Comparison of ENCODE assay signal across 11 cellular contexts in the genomic region with DNA sequence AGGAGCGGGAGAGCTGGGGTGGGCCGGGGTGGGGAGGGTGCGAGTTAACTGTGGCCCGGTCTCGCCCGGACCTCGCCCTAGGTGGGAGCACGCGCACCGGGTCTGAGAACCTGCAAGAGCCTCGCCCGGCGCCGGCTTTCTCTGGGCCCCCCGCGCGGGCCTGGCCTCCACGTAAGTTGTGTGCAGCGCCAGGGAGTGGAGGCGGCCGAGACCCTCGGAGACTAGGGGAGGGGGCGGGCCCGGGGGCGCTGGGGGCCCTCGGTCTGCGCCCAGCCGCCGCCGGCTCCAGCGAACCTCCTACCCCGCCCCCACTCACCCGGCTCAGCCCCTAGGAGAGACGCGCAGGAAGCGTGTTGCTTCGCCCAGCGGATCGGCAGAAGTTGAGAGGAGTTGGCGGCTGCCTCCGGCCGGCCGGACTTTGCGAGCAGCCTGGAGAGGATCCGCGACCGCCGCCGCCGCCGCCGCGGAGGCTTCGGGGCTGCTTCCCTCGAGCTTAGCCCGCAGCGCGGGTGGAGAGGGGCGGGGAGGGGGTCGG. TPM values are rescaled to one million over a fixed set of nuclear protein-coding genes. Genes with fewer than 3 reads are reported as not detected.
DNase-seq lines count a peak whose midpoint lies in the region; ATAC-seq, FAIRE-seq and TF ChIP-seq lines count a peak whose summit lies in the region.
"Had no signal": no experiment of that assay in that cellular context is flagged by ENCODE, and none has a peak within 500 bp of the region (broad histone marks: within the 10 kb centered on the region; RNA-seq: fewer than 3 reads in every experiment).

A gene (plus strand): TSS at position 356 of the 535 bp plus-strand sequence. CDS start 423 bp downstream, outside the sequence.

- H3K9me3 ChIP-seq in astrocyte (ENCODE audit: insufficient read depth, low read depth, low read length) = no peaks in the 10 kb centered on the region
- peaks cover 2% of the 10 kb centered on the region for H3K9me3 ChIP-seq in iPS-18c (ENCODE audit: control insufficient read depth, insufficient read depth, low read length)

- H3K36me3 ChIP-seq in ACC112 (ENCODE audit: insufficient read depth, low read length) (no peaks in the 10 kb centered on the region), astrocyte (ENCODE audit: insufficient read depth, low read length) (no peaks in the 10 kb centered on the region)

- peak within 1 kb of the TSS; percentile 78 for H3K4me2 ChIP-seq in astrocyte (ENCODE audit: low read length)

- peak within 1 kb of the TSS; percentile 19 for H3K27ac Mint-ChIP-seq in astrocyte (ENCODE audit: unreplicated experiment)

- peak within 1 kb of the TSS; percentile 79 for H3K4me3 Mint-ChIP-seq in astrocyte (ENCODE audit: unreplicated experiment)

- H3K27ac ChIP-seq in ACC112 (ENCODE audit: low read depth, low read length) (no peak within 1 kb of the TSS), astrocyte (ENCODE audit: low read depth, low read length) (no peak within 1 kb of the TSS)

- no peaks in the 10 kb centered on the region for H3K9me3 Mint-ChIP-seq in astrocyte (ENCODE audit: unreplicated experiment)

- H2AFZ ChIP-seq in ACC112 (ENCODE audit: low read length, unreplicated experiment) (no peak within 1 kb of the TSS), astrocyte (ENCODE audit: low read depth, low read length) (no peak within 1 kb of the TSS)

- no peak for FAIRE-seq in astrocyte (lab: Jason Lieb, UNC)
- FAIRE-seq: frontal cortex had no signal

- H3K27me3 ChIP-seq in ACC112 (ENCODE audit: insufficient read depth, low read length) = peaks cover 99% of the 10 kb centered on the region
- H3K27me3 ChIP-seq in astrocyte (ENCODE audit: insufficient read depth, low read length) = peaks cover 66% of the 10 kb centered on the region

- ATAC-seq in HG03196 (IDR thresholded peaks at IDR 0.05; ENCODE audit: unreplicated experiment) = no peak
- no peak for ATAC-seq in GM19452 (IDR thresholded peaks at IDR 0.05; ENCODE audit: unreplicated experiment)

- in situ Hi-C loops in GM13977 (cut with MboI; ENCODE audit: low pct_unique_long_range_greater_than_20kb, low sequenced_read_pairs, unreplicated experiment) = no loop called here

- DNase-seq in GM13977 (ENCODE audit: low spot score) (peak; percentile 39), astrocyte (ENCODE audit: low read depth) (no peak), pons (ENCODE audit: low spot score) (no peak)
- DNase-seq in effector CD4-positive, alpha-beta T cell = no peak
- DNase-seq: activated gamma-delta T cell treated with Interleukin-2 at 50 U/mL for 16 hours, DND-41 had no signal

- H3K27me3 Mint-ChIP-seq in astrocyte (ENCODE audit: low read depth, unreplicated experiment) = peaks cover 75% of the 10 kb centered on the region

- TF ChIP-seq CTCF in GM13977 (IDR thresholded peaks at IDR 0.05; ENCODE audit: extremely low read depth, insufficient read depth, missing control alignments) = no peak
- no peak for TF ChIP-seq CTCF in astrocyte (IDR thresholded peaks at IDR 0.05; ENCODE audit: insufficient read depth, low read depth, low read length)

- peaks cover 4% of the 10 kb centered on the region for H3K4me1 Mint-ChIP-seq in astrocyte (ENCODE audit: low read depth, unreplicated experiment)

- no peak within 1 kb of the TSS for H3K9ac ChIP-seq in astrocyte (ENCODE audit: low read length)

- H3K4me3 ChIP-seq in ACC112 (ENCODE audit: low read depth, low read length) (peak within 1 kb of the TSS; percentile 57), astrocyte (ENCODE audit: insufficient read depth, low read depth, low read length) (no peak within 1 kb of the TSS), iPS-18c (ENCODE audit: insufficient read depth, low read depth, low read length) (peak within 1 kb of the TSS; percentile 48)

- H3K79me2 ChIP-seq in ACC112 (ENCODE audit: control insufficient read depth, insufficient read depth, low read length, unreplicated experiment) (no peaks in the 10 kb centered on the region), astrocyte (ENCODE audit: insufficient read depth, low read length) (no peaks in the 10 kb centered on the region)

- no peaks in the 10 kb centered on the region for H4K20me1 ChIP-seq in astrocyte (ENCODE audit: insufficient read depth, low read length)

- H3K36me3 Mint-ChIP-seq in astrocyte (ENCODE audit: low read depth, unreplicated experiment) = no peaks in the 10 kb centered on the region

- peaks cover 6% of the 10 kb centered on the region for H3K4me1 ChIP-seq in ACC112 (ENCODE audit: control insufficient read depth, insufficient read depth, low read length, unreplicated experiment)
- no peaks in the 10 kb centered on the region for H3K4me1 ChIP-seq in astrocyte (ENCODE audit: insufficient read depth, low read length)

RNA-seq across cellular contexts. Expression of the gene that starts here (rescaled TPM):
- total RNA-seq in astrocyte = 0.09 and 0.24 TPM in 2 replicates
